ENCODE assay signal across 8 cellular contexts in the genomic region with DNA sequence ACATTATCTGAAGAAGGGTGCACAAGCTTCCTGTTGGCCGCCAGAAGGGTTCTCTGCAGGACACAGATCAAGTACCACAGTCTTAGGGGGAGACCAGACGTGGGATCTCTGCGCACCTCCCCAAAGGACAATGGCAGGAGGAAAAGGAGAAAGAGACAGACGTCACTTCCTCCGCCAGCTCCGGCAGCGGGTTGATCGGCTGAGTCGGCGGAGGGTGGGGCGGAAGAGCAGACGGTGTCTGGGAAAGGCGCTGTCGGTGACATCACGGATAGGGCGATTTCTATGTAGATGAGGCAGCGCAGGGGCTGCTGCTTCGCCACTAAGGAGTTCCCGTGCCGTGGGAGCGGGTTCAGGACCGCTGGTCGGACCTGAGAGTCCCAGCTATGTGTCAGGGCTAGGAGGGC. TPM values are rescaled to one million over a fixed set of nuclear protein-coding genes. Genes with fewer than 3 reads are reported as not detected.
DNase-seq lines count a peak whose midpoint lies in the region; ATAC-seq, FAIRE-seq and TF ChIP-seq lines count a peak whose summit lies in the region.
"Not testable (repeated sequence)": the region's sequence is repeated elsewhere in the genome, so short reads cannot be mapped to it uniquely, and the experiment has no call there.

No MANE protein-coding gene starts in this region.

- H3K36me3 ChIP-seq in kidney (ENCODE audit: control insufficient read depth in 1 of 2, insufficient read depth in 2 of 2, low read length in 2 of 2); smooth muscle cell (ENCODE audit: low read depth): not testable (repeated sequence)

- not testable (repeated sequence) for H3K9me3 Mint-ChIP-seq in activated CD4-positive, alpha-beta T cell treated with anti-CD3 and anti-CD28 coated beads, Interleukin-2, amount 10 ng/mL, durations not matched to agents 24 days and 14 days

- peak overlapping the region; percentile 54 for H3K4me2 ChIP-seq in smooth muscle cell

- not testable (repeated sequence) for H3K27me3 Mint-ChIP-seq in activated CD4-positive, alpha-beta T cell treated with anti-CD3 and anti-CD28 coated beads, Interleukin-2, amount 10 ng/mL, durations not matched to agents 24 days and 14 days

- H2AFZ ChIP-seq in smooth muscle cell (ENCODE audit: low read depth) = not testable (repeated sequence)

- not testable (repeated sequence) for H3K9me3 ChIP-seq in kidney (ENCODE audit: control insufficient read depth in 1 of 2, low read length in 2 of 2); smooth muscle cell (replicated peaks; ENCODE audit: low read depth)

- H3K27ac Mint-ChIP-seq in activated CD4-positive, alpha-beta T cell treated with anti-CD3 and anti-CD28 coated beads, Interleukin-2, amount 10 ng/mL, durations not matched to agents 24 days and 14 days = peak overlapping the region; percentile 90

- H3K9ac ChIP-seq in kidney (ENCODE audit: low read length in 2 of 2) = not testable (repeated sequence)
- H3K9ac ChIP-seq in smooth muscle cell (ENCODE audit: low read depth) = peak overlapping the region; percentile 75

- H3K27ac ChIP-seq in 22Rv1 (peak overlapping the region; percentile 95), smooth muscle cell (ENCODE audit: low read depth) (peak overlapping the region; percentile 91)
- H3K27ac ChIP-seq in caudate nucleus (ENCODE audit: low read depth, low read length); kidney (ENCODE audit: low read depth in 2 of 2, low read length in 2 of 2): not testable (repeated sequence)

- not testable (repeated sequence) for H3K4me3 ChIP-seq in kidney (ENCODE audit: low read length in 2 of 2)
- peak overlapping the region; percentile 54 for H3K4me3 ChIP-seq in smooth muscle cell

- not testable (repeated sequence) for H3K79me2 ChIP-seq in smooth muscle cell (ENCODE audit: low read depth)

- ATAC-seq in GM19397 (IDR thresholded peaks at IDR 0.05; ENCODE audit: unreplicated experiment) (peak; percentile 60), HG03460 (IDR thresholded peaks at IDR 0.05; ENCODE audit: unreplicated experiment) (peak; percentile 45)

- intact Hi-C loops in activated CD4-positive, alpha-beta T cell treated with anti-CD3 and anti-CD28 coated beads, Interleukin-2, amount 10 ng/mL, durations not matched to agents 24 days and 14 days (cut with micrococcal nuclease); kidney (cut with DNase I): not testable (repeated sequence)

- WGBS in smooth muscle cell (ENCODE audit: low lambda C conversion rate) = 2% methylated on average over 19 of the region's 23 CpGs

- H4K20me1 ChIP-seq in smooth muscle cell (ENCODE audit: low read depth) = not testable (repeated sequence)

- TF ChIP-seq CTCF in 22Rv1 (IDR thresholded peaks at IDR 0.05); kidney (IDR thresholded peaks at IDR 0.05; ENCODE audit: borderline replicate concordance, extremely low read depth, insufficient read depth); smooth muscle cell (IDR thresholded peaks at IDR 0.05; ENCODE audit: borderline replicate concordance, insufficient read depth, poor library complexity, severe bottlenecking): not testable (repeated sequence)

- H3K27me3 ChIP-seq in smooth muscle cell (ENCODE audit: low read depth) = not testable (repeated sequence)

- FAIRE-seq in kidney (lab: Jason Lieb, UNC) = not testable (repeated sequence)

- H3F3A ChIP-seq in smooth muscle cell (ENCODE audit: low read depth) = not testable (repeated sequence)

- peak overlapping the region; percentile 93 for H3K4me3 Mint-ChIP-seq in activated CD4-positive, alpha-beta T cell treated with anti-CD3 and anti-CD28 coated beads, Interleukin-2, amount 10 ng/mL, durations not matched to agents 24 days and 14 days

- DNase-seq in NCI-H748 (lab: John Stamatoyannopoulos, UW; ENCODE audit: unreplicated experiment) (peak; percentile 84), caudate nucleus (lab: John Stamatoyannopoulos, UW) (peak in 38 of 61 donors; percentile 18 to 90 (median 60)), kidney (peak; percentile 95)
- peak; percentile 94 for DNase-seq in activated CD4-positive, alpha-beta T cell treated with anti-CD3 and anti-CD28 coated beads, Interleukin-2, amount 10 ng/mL, durations not matched to agents 24 days and 14 days
- not testable (repeated sequence) for DNase-seq in smooth muscle cell (lab: John Stamatoyannopoulos, UW; ENCODE audit: unreplicated experiment)

- not testable (repeated sequence) for H3K4me1 ChIP-seq in kidney (ENCODE audit: control insufficient read depth in 1 of 2, insufficient read depth in 1 of 2, low read depth in 1 of 2, low read length in 2 of 2); smooth muscle cell (ENCODE audit: low read depth)

- not testable (repeated sequence) for H3K4me1 Mint-ChIP-seq in activated CD4-positive, alpha-beta T cell treated with anti-CD3 and anti-CD28 coated beads, Interleukin-2, amount 10 ng/mL, durations not matched to agents 24 days and 14 days

- not testable (repeated sequence) for H3K36me3 Mint-ChIP-seq in activated CD4-positive, alpha-beta T cell treated with anti-CD3 and anti-CD28 coated beads, Interleukin-2, amount 10 ng/mL, durations not matched to agents 24 days and 14 days (ENCODE audit: low read depth)

RNA-seq across cellular contexts. Expression of a gene that starts 38.6 kb away (rescaled TPM):
- not detected in 2 replicates for total RNA-seq in activated CD4-positive, alpha-beta T cell treated with anti-CD3 and anti-CD28 coated beads, Interleukin-2, amount 10 ng/mL, durations not matched to agents 24 days and 14 days
- not detected for total RNA-seq in kidney
- polyA plus RNA-seq in kidney (ENCODE audit: insufficient read depth, low read depth, low replicate concordance) = not detected
- total RNA-seq in smooth muscle cell = not detected in 2 replicates
- polyA plus RNA-seq in smooth muscle cell = not detected in 2 replicates

RNA-seq across cellular contexts. Expression of a gene that starts 49.4 kb away (rescaled TPM):
- total RNA-seq in activated CD4-positive, alpha-beta T cell treated with anti-CD3 and anti-CD28 coated beads, Interleukin-2, amount 10 ng/mL, durations not matched to agents 24 days and 14 days = 23.2 and 26.3 TPM in 2 replicates
- total RNA-seq in kidney = 44.9 TPM
- 7.0 TPM for polyA plus RNA-seq in kidney (ENCODE audit: insufficient read depth, low read depth, low replicate concordance)
- total RNA-seq in smooth muscle cell = 18.5 and 23.2 TPM in 2 replicates
- polyA plus RNA-seq in smooth muscle cell = 22.4 and 23.7 TPM in 2 replicates
